Comparison of ENCODE assay signal across 7 cellular contexts in the genomic region with DNA sequence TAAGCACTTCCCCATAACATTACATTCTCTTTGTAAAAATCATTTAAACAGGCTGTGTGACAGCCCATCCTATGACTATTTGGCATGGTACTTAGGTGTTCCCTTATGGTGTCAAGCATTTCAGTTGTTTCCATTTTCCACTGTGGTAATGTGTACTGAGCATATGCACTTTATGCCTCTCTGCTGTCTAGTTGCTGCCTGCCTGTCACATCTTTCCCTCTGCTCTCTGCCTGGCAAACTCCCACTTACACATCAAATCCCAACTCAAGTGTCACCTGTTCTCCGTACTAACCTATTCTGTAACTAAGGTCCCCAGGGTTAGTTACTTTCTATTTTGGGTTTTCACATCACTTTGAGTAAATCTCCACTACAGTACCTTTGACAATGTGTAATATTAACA.
"Had no signal": no experiment of that assay in that cellular context is flagged by ENCODE, and none has a peak within 500 bp of the region (broad histone marks: within the 10 kb centered on the region; RNA-seq: fewer than 3 reads in every experiment).

No MANE protein-coding gene starts in this region.

- ATAC-seq: GM23338, HCT116, HepG2 had no signal

- DNase-seq: H7, HFFc6 had no signal

- H3K27ac ChIP-seq: HL-60 had no signal

- FAIRE-seq: HepG2 had no signal

- H3K9me3 ChIP-seq: HAP-1 had no signal

- H3K36me3 ChIP-seq: HAP-1 had no signal

- H3K4me2 ChIP-seq: GM23338 had no signal

- H2AFZ ChIP-seq: GM23338 had no signal

- H3K4me3 ChIP-seq: GM23338, HAP-1 had no signal
